In genomic region chr7:142797342-142797798, GRCh38 we compare ENCODE assay signal across 8 cellular contexts. TPM values are rescaled to one million over a fixed set of nuclear protein-coding genes. Genes with fewer than 3 reads are reported as not detected.
DNase-seq lines count a peak whose midpoint lies in the region; ATAC-seq and TF ChIP-seq lines count a peak whose summit lies in the region.

No MANE protein-coding gene starts in this region.

- no peaks in the 10 kb centered on the region for H3K27me3 Mint-ChIP-seq in activated T-helper 2 cell treated with anti-CD3 and anti-CD28 coated beads, Interferon-gamma antibody, Interleukin-2, Interleukin-4, amounts not matched to agents 10 μg/mL and 5 μg/mL and 100 μg/mL, durations not matched to agents 14 hours and 24 hours and 36 hours (ENCODE audit: low read depth)

- H3K27ac ChIP-seq in testis: peak overlapping the region; percentile 81 to 89

- no peaks in the 10 kb centered on the region for H3K36me3 ChIP-seq in testis (ENCODE audit: low read depth, missing control alignments)

- H3K9me3 ChIP-seq in testis: no peaks in the 10 kb centered on the region

- H3K4me3 ChIP-seq in testis: peak overlapping the region; percentile 45 to 68

- peaks cover 80% of the 10 kb centered on the region for H3K36me3 Mint-ChIP-seq in activated T-helper 2 cell treated with anti-CD3 and anti-CD28 coated beads, Interferon-gamma antibody, Interleukin-2, Interleukin-4, amounts not matched to agents 10 μg/mL and 5 μg/mL and 100 μg/mL, durations not matched to agents 14 hours and 24 hours and 36 hours (ENCODE audit: low read depth)

- H3K4me1 Mint-ChIP-seq in activated T-helper 2 cell treated with anti-CD3 and anti-CD28 coated beads, Interferon-gamma antibody, Interleukin-2, Interleukin-4, amounts not matched to agents 10 μg/mL and 5 μg/mL and 100 μg/mL, durations not matched to agents 14 hours and 24 hours and 36 hours (ENCODE audit: low read depth): peaks cover 69% of the 10 kb centered on the region

- ATAC-seq in GM18511 (IDR thresholded peaks at IDR 0.05; ENCODE audit: unreplicated experiment) (peak; percentile 44), HG02798 (IDR thresholded peaks at IDR 0.05; ENCODE audit: poor library complexity, unreplicated experiment) (peak; percentile 30)

- peak overlapping the region; percentile 95 for H3K4me3 Mint-ChIP-seq in activated T-helper 2 cell treated with anti-CD3 and anti-CD28 coated beads, Interferon-gamma antibody, Interleukin-2, Interleukin-4, amounts not matched to agents 10 μg/mL and 5 μg/mL and 100 μg/mL, durations not matched to agents 14 hours and 24 hours and 36 hours (ENCODE audit: low read depth)

- no peak for TF ChIP-seq CTCF in testis (IDR thresholded peaks at IDR 0.05)

- intact Hi-C loops in activated T-helper 2 cell treated with anti-CD3 and anti-CD28 coated beads, Interferon-gamma antibody, Interleukin-2, Interleukin-4, amounts not matched to agents 10 μg/mL and 5 μg/mL and 100 μg/mL, durations not matched to agents 14 hours and 24 hours and 36 hours (cut with micrococcal nuclease): loop anchor here (1.0 to 10.0 kb wide), 3 partner anchors 11 to 1783 kb away; partner anchors contain the start of gene MRPS33
- intact Hi-C loops in testis (cut with DNase I; ENCODE audit: low total_unique reads): no loop called here

- no peak for TF ChIP-seq POLR2A in testis (IDR thresholded peaks at IDR 0.05)

- peak overlapping the region; percentile 99 for H3K27ac Mint-ChIP-seq in activated T-helper 2 cell treated with anti-CD3 and anti-CD28 coated beads, Interferon-gamma antibody, Interleukin-2, Interleukin-4, amounts not matched to agents 10 μg/mL and 5 μg/mL and 100 μg/mL, durations not matched to agents 14 hours and 24 hours and 36 hours

- in situ Hi-C loops in KBM-7 (cut with MboI; ENCODE audit: low pct_unique_long_range_greater_than_20kb, low sequenced_read_pairs): no loop called here

- H3K9me3 Mint-ChIP-seq in activated T-helper 2 cell treated with anti-CD3 and anti-CD28 coated beads, Interferon-gamma antibody, Interleukin-2, Interleukin-4, amounts not matched to agents 10 μg/mL and 5 μg/mL and 100 μg/mL, durations not matched to agents 14 hours and 24 hours and 36 hours: no peaks in the 10 kb centered on the region

- H3K27me3 ChIP-seq in testis: no peaks in the 10 kb centered on the region

- WGBS in testis, 2 donors: 1% methylated on average over 12 to 24 of the region's 24 CpGs

- H3K4me1 ChIP-seq in testis: peaks cover 4% of the 10 kb centered on the region

- DNase-seq in activated T-helper 2 cell treated with anti-CD3 and anti-CD28 coated beads, Interferon-gamma antibody, Interleukin-2, Interleukin-4, amounts not matched to agents 10 μg/mL and 5 μg/mL and 100 μg/mL, durations not matched to agents 14 hours and 24 hours and 36 hours (ENCODE audit: low spot score): no peak
- DNase-seq in islet precursor cell: peak; percentile 55
- no peak for DNase-seq in testis
- DNase-seq in stimulated activated CD4-positive, alpha-beta T cell treated with anti-CD3 and anti-CD28 coated beads, Interleukin-1b, Interleukin-23, amount 100 ng/mL, for 48 hours: no peak
- DNase-seq in KBM-7: no peak
- DNase-seq in mesenteric fat pad (ENCODE audit: low spot score): no peak

RNA-seq across cellular contexts. Expression of gene PRSS2, which starts 26.6 kb away (rescaled TPM):
- not detected in 2 replicates for total RNA-seq in activated T-helper 2 cell treated with anti-CD3 and anti-CD28 coated beads, Interferon-gamma antibody, Interleukin-2, Interleukin-4, amounts not matched to agents 10 μg/mL and 5 μg/mL and 100 μg/mL, durations not matched to agents 14 hours and 24 hours and 36 hours
- total RNA-seq in testis (not detected), mesenteric fat pad (9.3 TPM)
- polyA plus RNA-seq in testis (ENCODE audit: insufficient read depth, low read depth, low replicate concordance): not detected

RNA-seq across cellular contexts. Expression of gene PRSS1, which starts 48.1 kb away (rescaled TPM):
- total RNA-seq in activated T-helper 2 cell treated with anti-CD3 and anti-CD28 coated beads, Interferon-gamma antibody, Interleukin-2, Interleukin-4, amounts not matched to agents 10 μg/mL and 5 μg/mL and 100 μg/mL, durations not matched to agents 14 hours and 24 hours and 36 hours: not detected in 2 replicates
- not detected for total RNA-seq in testis
- not detected for polyA plus RNA-seq in testis (ENCODE audit: insufficient read depth, low read depth, low replicate concordance)
- 5.0 TPM for total RNA-seq in mesenteric fat pad

RNA-seq across cellular contexts. Expression of gene EPHB6, which starts 57.5 kb away (rescaled TPM):
- 2.4 and 3.0 TPM in 2 replicates for total RNA-seq in activated T-helper 2 cell treated with anti-CD3 and anti-CD28 coated beads, Interferon-gamma antibody, Interleukin-2, Interleukin-4, amounts not matched to agents 10 μg/mL and 5 μg/mL and 100 μg/mL, durations not matched to agents 14 hours and 24 hours and 36 hours
- total RNA-seq in testis (10 to 100 TPM; 47.3 to 52.0 TPM), mesenteric fat pad (6.3 TPM)
- polyA plus RNA-seq in testis (ENCODE audit: insufficient read depth, low read depth, low replicate concordance): 38.1 TPM

Comparison
In these comparisons a context has a peak if more than half of its experiments do, and no peak if none do; other contexts are left out.
1. RNA of gene PRSS2, which starts 26.6 kb away (total RNA-seq): 9.3 TPM in mesenteric fat pad (single experiment); not detected in activated T-helper 2 cell treated with anti-CD3 and anti-CD28 coated beads, Interferon-gamma antibody, Interleukin-2, Interleukin-4, amounts not matched to agents 10 μg/mL and 5 μg/mL and 100 μg/mL, durations not matched to agents 14 hours and 24 hours and 36 hours and not detected in testis; every median in the first group is over 10 times any median in the second.